10 cellular contexts compared by ENCODE assay signal in the genomic region with DNA sequence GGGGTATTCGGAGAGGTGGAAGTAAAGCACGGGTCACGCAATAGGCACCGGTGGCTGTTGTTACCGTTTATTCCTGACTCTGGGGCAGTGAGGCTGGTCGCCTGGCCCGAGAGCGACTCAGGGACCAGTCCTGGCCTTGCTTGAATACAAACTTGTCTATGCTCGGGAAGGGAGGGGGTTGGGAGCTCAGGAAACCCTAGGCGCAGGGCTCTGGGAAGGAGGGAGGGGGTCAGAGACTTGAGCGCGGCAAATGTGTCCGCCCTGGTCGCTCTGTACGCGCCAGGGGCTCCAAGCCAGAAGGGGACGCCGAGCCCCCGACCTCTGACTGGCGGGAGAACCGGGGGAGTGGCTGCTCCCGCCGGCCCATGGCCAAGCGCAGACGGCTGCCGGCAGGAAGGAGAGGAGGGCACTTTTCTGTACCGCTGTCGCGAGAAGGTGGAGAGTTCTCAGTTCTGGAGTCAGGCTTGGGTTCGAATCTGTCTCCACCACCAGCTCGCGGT. TPM values are rescaled to one million over a fixed set of nuclear protein-coding genes. Genes with fewer than 3 reads are reported as not detected.
DNase-seq lines count a peak whose midpoint lies in the region; ATAC-seq and TF ChIP-seq lines count a peak whose summit lies in the region.
"Had no signal": no experiment of that assay in that cellular context is flagged by ENCODE, and none has a peak within 500 bp of the region (broad histone marks: within the 10 kb centered on the region; RNA-seq: fewer than 3 reads in every experiment).

No MANE protein-coding gene starts in this region.

- no peaks in the 10 kb centered on the region for H3K36me3 Mint-ChIP-seq in natural killer cell
- no peaks in the 10 kb centered on the region for H3K36me3 Mint-ChIP-seq in CD4-positive, alpha-beta memory T cell
- H3K36me3 Mint-ChIP-seq: memory B cell had no signal

- H3K9me3 Mint-ChIP-seq in natural killer cell: no peaks in the 10 kb centered on the region
- H3K9me3 Mint-ChIP-seq in CD4-positive, alpha-beta memory T cell: peaks cover 0 to 2% (median 0%) of the 10 kb centered on the region in 8 donors
- H3K9me3 Mint-ChIP-seq: memory B cell had no signal

- peaks cover 55 to 71% of the 10 kb centered on the region in 2 donors for H3K27me3 Mint-ChIP-seq in natural killer cell (ENCODE audit: low read depth in 2 of 2)
- peaks cover 36 to 53% of the 10 kb centered on the region in 2 donors for H3K27me3 Mint-ChIP-seq in CD4-positive, alpha-beta memory T cell

- peak overlapping the region; percentile 4 for H3K4me3 Mint-ChIP-seq in natural killer cell
- H3K4me3 Mint-ChIP-seq in CD4-positive, alpha-beta memory T cell: peak overlapping the region in 3 of 8 donors; percentile 52 to 59 (median 53)

- H3K27ac Mint-ChIP-seq in natural killer cell: no peak overlapping the region
- no peak overlapping the region for H3K27ac Mint-ChIP-seq in CD4-positive, alpha-beta memory T cell
- H3K27ac Mint-ChIP-seq: memory B cell had no signal

- H3K4me3 ChIP-seq in BE2C (ENCODE audit: low read depth, low read length): peak overlapping the region; percentile 96
- no peak overlapping the region for H3K4me3 ChIP-seq in CD4-positive, alpha-beta memory T cell (ENCODE audit: low read length in 2 of 2)

- ATAC-seq in natural killer cell (no peak), GM18909 (IDR thresholded peaks at IDR 0.05; ENCODE audit: poor library complexity, unreplicated experiment) (no peak), HG03378 (IDR thresholded peaks at IDR 0.05; ENCODE audit: unreplicated experiment) (no peak)

- TF ChIP-seq CTCF in BE2C (IDR thresholded peaks at IDR 0.05; ENCODE audit: low read depth, low read length) (no peak), natural killer cell (IDR thresholded peaks at IDR 0.05) (no peak)

- H3K4me1 Mint-ChIP-seq in natural killer cell: peaks cover 7 to 16% of the 10 kb centered on the region in 2 donors
- peaks cover 7 to 23% (median 13%) of the 10 kb centered on the region in 4 donors for H3K4me1 Mint-ChIP-seq in CD4-positive, alpha-beta memory T cell

- peak; percentile 82 for DNase-seq in BE2C
- peak; percentile 44 for DNase-seq in HuH-7.5 (ENCODE audit: low spot score)
- peak; percentile 70 for DNase-seq in ecto neural progenitor cell (ENCODE audit: low spot score)
- DNase-seq in natural killer cell: no peak
- DNase-seq in CD4-positive, alpha-beta memory T cell: no peak
- DNase-seq in HT-29 (ENCODE audit: low spot score): no peak
- DNase-seq: MM.1S had no signal

- H3K36me3 ChIP-seq in BE2C: no peaks in the 10 kb centered on the region
- no peaks in the 10 kb centered on the region for H3K36me3 ChIP-seq in CD4-positive, alpha-beta memory T cell (ENCODE audit: insufficient read depth, low read length)

- H3K9me3 ChIP-seq in BE2C: no peaks in the 10 kb centered on the region
- no peaks in the 10 kb centered on the region for H3K9me3 ChIP-seq in CD4-positive, alpha-beta memory T cell (ENCODE audit: control insufficient read depth in 1 of 2, low read length in 2 of 2)

- CTCF ChIA-PET in CD4-positive, alpha-beta memory T cell (lab: Charles Lee; ENCODE audit: partially characterized antibody): no interaction called here

- POLR2A ChIA-PET in CD4-positive, alpha-beta memory T cell (lab: Charles Lee; ENCODE audit: partially characterized antibody): no interaction called here

- H3K27me3 ChIP-seq in BE2C: no peaks in the 10 kb centered on the region
- H3K27me3 ChIP-seq in CD4-positive, alpha-beta memory T cell (ENCODE audit: insufficient read depth, low read length): peaks cover 8% of the 10 kb centered on the region

- no peak overlapping the region for H3K27ac ChIP-seq in CD4-positive, alpha-beta memory T cell (ENCODE audit: low read depth, low read length)

- H3K4me1 ChIP-seq in BE2C: peaks cover 37% of the 10 kb centered on the region
- peaks cover 4% of the 10 kb centered on the region for H3K4me1 ChIP-seq in CD4-positive, alpha-beta memory T cell (ENCODE audit: insufficient read depth, low read length)

- intact Hi-C loops in natural killer cell (cut with micrococcal nuclease): no loop called here
- intact Hi-C loops in CD4-positive, alpha-beta memory T cell (cut with micrococcal nuclease): no loop called here

RNA-seq across cellular contexts. Expression of gene SPSB4, which starts 1.5 kb away (rescaled TPM):
- 14.1 TPM for polyA plus RNA-seq in BE2C (2012; ENCODE audit: insufficient read depth, insufficient read length, low read depth)
- not detected for total RNA-seq in natural killer cell
- total RNA-seq in CD4-positive, alpha-beta memory T cell: not detected
- not detected for polyA plus RNA-seq in CD4-positive, alpha-beta memory T cell
- total RNA-seq in HT-29 (2014; rRNA removed; shearing (Covaris generic)): not detected in 2 replicates

Comparison
In these comparisons a context has a peak if more than half of its experiments do, and no peak if none do; other contexts are left out.
1. DNase-seq: peak in BE2C (single experiment), HuH-7.5 (single experiment) and ecto neural progenitor cell (single experiment); none in natural killer cell (single experiment), CD4-positive, alpha-beta memory T cell (0 of 5) and HT-29 (single experiment).